Comparison of ENCODE assay signal across 1 cellular context in the genomic region with DNA sequence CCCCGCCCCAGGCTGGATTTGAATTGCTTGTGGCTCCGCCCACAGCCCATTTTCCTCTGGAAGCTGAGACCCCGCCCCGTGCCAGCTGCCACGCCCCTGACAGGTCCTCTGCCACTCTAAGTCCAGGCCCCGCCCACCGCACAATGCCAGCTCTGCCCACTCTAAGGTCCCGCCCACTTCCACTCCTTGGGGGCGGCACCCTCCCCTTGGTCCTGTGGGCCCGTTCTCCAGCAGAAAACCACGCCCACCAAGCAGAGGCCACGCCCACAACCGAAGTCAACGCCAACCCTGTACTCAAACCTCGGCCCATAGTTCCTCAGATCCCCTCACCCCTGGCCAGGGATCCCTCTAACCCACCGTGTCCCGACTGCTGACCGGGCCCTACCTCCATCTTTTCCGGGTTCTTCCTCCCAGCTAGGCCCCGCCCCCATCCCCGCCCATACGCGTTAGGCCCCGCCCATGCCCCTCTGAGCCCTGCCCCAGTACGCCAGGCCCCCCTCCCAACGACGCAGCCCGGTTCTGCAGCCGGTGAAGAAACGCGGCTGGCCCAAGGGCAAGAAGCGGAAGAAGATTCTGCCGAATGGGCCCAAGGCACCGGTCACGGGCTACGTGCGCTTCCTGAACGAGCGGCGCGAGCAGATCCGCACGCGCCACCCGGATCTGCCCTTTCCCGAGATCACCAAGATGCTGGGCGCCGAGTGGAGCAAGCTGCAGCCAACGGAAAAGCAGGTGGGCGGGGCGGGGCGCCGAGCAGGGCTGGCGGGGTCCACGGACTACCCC.
A peak's percentile ranks its signal among the peaks of the same experiment; 100 is the strongest.
TF ChIP-seq lines count a peak whose summit lies in the region.

No MANE protein-coding gene starts in this region.

TF ChIP-seq in H1, 55 proteins besides CTCF, POLR2A, EP300 and RAD21:
- TF ChIP-seq SUZ12 (IDR thresholded peaks at IDR 0.05; ENCODE audit: low read length): no peak
- TF ChIP-seq TAF1 (IDR thresholded peaks at IDR 0.05; ENCODE audit: low read depth, low read length): no peak
- no peak for TF ChIP-seq CHD7 (IDR thresholded peaks at IDR 0.05; ENCODE audit: insufficient replicate concordance, low read length)
- no peak for TF ChIP-seq FOSL1 (IDR thresholded peaks at IDR 0.05; ENCODE audit: insufficient read depth, low read depth, low read length)
- TF ChIP-seq MAX (IDR thresholded peaks at IDR 0.05): no peak
- TF ChIP-seq TCF12 (IDR thresholded peaks at IDR 0.05; ENCODE audit: low read depth, low read length): no peak
- no peak for TF ChIP-seq RXRA (IDR thresholded peaks at IDR 0.05; ENCODE audit: insufficient read depth, low read depth, low read length)
- TF ChIP-seq POU5F1 (IDR thresholded peaks at IDR 0.05; ENCODE audit: low read depth, low read length): no peak
- TF ChIP-seq SP4 (IDR thresholded peaks at IDR 0.05; ENCODE audit: low read length): peak; percentile 96
- no peak for TF ChIP-seq TEAD4 (IDR thresholded peaks at IDR 0.05; ENCODE audit: low read depth, low read length)
- no peak for TF ChIP-seq TAF7 (optimal IDR thresholded peaks at IDR 0.05; ENCODE audit: borderline replicate concordance, low read depth, low read length)
- TF ChIP-seq SAP30 (IDR thresholded peaks at IDR 0.05; ENCODE audit: insufficient read depth, insufficient replicate concordance, low read length): no peak
- peak; percentile 19; the same call in 1 of the 2 replicates for TF ChIP-seq CREB1 (IDR thresholded peaks at IDR 0.05)
- TF ChIP-seq SIN3A (conservative IDR thresholded peaks at IDR 0.05 in 1 of 2, IDR thresholded peaks at IDR 0.05 in 1 of 2; ENCODE audit: low read depth in 1 of 2, low read length in 2 of 2): no peak; a peak in 1 of 4 replicates
- TF ChIP-seq KDM1A (IDR thresholded peaks at IDR 0.05; ENCODE audit: borderline replicate concordance, low read length): no peak
- TF ChIP-seq POLR2AphosphoS5 (IDR thresholded peaks at IDR 0.05; ENCODE audit: low read depth, low read length): no peak
- TF ChIP-seq HDAC2 (IDR thresholded peaks at IDR 0.05; ENCODE audit: borderline replicate concordance in 1 of 2, low read depth in 2 of 2, low read length in 2 of 2): no peak
- no peak for TF ChIP-seq CBX8 (IDR thresholded peaks at IDR 0.05; ENCODE audit: borderline replicate concordance, low read depth, low read length)
- no peak for TF ChIP-seq NANOG (IDR thresholded peaks at IDR 0.05; ENCODE audit: insufficient read depth, low read depth, low read length, poor library complexity, severe bottlenecking)
- no peak for TF ChIP-seq JUN (IDR thresholded peaks at IDR 0.05; ENCODE audit: low read depth, low read length)
- TF ChIP-seq, protein P1, sequence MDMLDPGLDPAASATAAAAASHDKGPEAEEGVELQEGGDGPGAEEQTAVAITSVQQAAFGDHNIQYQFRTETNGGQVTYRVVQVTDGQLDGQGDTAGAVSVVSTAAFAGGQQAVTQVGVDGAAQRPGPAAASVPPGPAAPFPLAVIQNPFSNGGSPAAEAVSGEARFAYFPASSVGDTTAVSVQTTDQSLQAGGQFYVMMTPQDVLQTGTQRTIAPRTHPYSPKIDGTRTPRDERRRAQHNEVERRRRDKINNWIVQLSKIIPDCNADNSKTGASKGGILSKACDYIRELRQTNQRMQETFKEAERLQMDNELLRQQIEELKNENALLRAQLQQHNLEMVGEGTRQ (IDR thresholded peaks at IDR 0.05; ENCODE audit: low read length): no peak
- no peak for TF ChIP-seq TBP (IDR thresholded peaks at IDR 0.05; ENCODE audit: low read depth, low read length)
- no peak for TF ChIP-seq ZNF274 (IDR thresholded peaks at IDR 0.05; ENCODE audit: borderline replicate concordance, extremely low read depth, low read length)
- peak; percentile 87 for TF ChIP-seq SP1 (IDR thresholded peaks at IDR 0.05; ENCODE audit: low read depth, low read length)
- TF ChIP-seq, protein P2, sequence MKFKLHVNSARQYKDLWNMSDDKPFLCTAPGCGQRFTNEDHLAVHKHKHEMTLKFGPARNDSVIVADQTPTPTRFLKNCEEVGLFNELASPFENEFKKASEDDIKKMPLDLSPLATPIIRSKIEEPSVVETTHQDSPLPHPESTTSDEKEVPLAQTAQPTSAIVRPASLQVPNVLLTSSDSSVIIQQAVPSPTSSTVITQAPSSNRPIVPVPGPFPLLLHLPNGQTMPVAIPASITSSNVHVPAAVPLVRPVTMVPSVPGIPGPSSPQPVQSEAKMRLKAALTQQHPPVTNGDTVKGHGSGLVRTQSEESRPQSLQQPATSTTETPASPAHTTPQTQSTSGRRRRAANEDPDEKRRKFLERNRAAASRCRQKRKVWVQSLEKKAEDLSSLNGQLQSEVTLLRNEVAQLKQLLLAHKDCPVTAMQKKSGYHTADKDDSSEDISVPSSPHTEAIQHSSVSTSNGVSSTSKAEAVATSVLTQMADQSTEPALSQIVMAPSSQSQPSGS (IDR thresholded peaks at IDR 0.05; ENCODE audit: low read length): no peak
- no peak for TF ChIP-seq E2F6 (IDR thresholded peaks at IDR 0.05)
- TF ChIP-seq JUND (IDR thresholded peaks at IDR 0.05; ENCODE audit: low read length): no peak
- peak; percentile 64; the same call in 1 of the 2 replicates for TF ChIP-seq YY1 (IDR thresholded peaks at IDR 0.05; ENCODE audit: low read depth, low read length)
